Comparison of ENCODE assay signal across 12 cellular contexts in the genomic region with DNA sequence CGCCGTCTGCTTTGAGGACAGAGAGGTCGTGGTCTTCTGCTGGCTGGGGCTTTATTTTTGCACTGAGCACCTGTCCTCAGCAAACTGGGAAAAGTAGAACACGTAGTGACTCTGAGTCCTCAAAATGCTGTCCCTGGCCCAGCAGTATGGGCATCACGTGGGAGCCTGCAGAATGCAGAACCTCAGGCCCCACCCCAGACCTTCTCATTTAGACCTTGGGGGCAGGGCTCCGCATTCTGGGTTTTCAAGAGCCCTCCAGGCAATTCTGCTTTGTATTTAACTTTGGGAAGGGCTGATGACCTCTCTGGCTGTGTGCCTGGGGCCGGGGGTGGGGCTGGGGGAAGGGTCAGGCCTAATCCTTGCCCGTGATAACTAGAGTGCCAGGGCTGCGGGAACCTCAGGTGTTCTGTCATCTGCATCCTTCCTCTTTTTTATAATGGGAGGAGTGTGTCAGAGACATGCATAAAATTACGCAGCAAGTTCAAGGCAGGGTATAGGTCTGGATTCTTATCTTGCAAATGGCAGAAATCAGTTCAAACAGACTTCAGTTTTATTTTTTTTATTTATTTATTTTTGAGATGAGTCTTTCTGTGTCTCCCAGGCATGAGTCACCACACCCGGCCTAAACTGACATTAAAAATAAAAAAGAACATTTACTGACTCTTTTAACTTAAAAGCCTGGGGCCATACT. TPM values are rescaled to one million over a fixed set of nuclear protein-coding genes. Genes with fewer than 3 reads are reported as not detected.
DNase-seq lines count a peak whose midpoint lies in the region; ATAC-seq, FAIRE-seq and TF ChIP-seq lines count a peak whose summit lies in the region.
"Had no signal": no experiment of that assay in that cellular context is flagged by ENCODE, and none has a peak within 500 bp of the region (broad histone marks: within the 10 kb centered on the region; RNA-seq: fewer than 3 reads in every experiment).

No MANE protein-coding gene starts in this region.

- no peak overlapping the region for H3K18ac ChIP-seq in mesendoderm (ENCODE audit: low read length)

- H3K79me2 ChIP-seq in mesendoderm (ENCODE audit: control insufficient read depth, insufficient read depth, low read length) = peaks cover 41% of the 10 kb centered on the region

- no peak overlapping the region for H3K4me2 ChIP-seq in mesendoderm (ENCODE audit: low read length)

- no peak overlapping the region for H4K8ac ChIP-seq in mesendoderm (ENCODE audit: low read depth, low read length)

- peak overlapping the region; percentile 22 for H3K27ac ChIP-seq in mesendoderm (ENCODE audit: low read depth, low read length)

- H3K36me3 ChIP-seq in mesendoderm (ENCODE audit: control insufficient read depth, insufficient read depth, low read length) = no peaks in the 10 kb centered on the region

- in situ Hi-C loops in Caki2 (cut with HindIII; ENCODE audit: low pct_unique_long_range_greater_than_20kb, low sequenced_read_pairs) = no loop called here

- no CpG with 5 or more reads among the region's 11 CpGs for WGBS in mesendoderm (ENCODE audit: extremely low coverage, insufficient coverage, low lambda C conversion rate)

- H3K4ac ChIP-seq in mesendoderm (ENCODE audit: low read depth, low read length) = no peak overlapping the region

- H3K27ac Mint-ChIP-seq in IgD-negative memory B cell = peak overlapping the region; percentile 59 to 79 (median 71)
- H3K27ac Mint-ChIP-seq: natural killer cell, type B pancreatic cell had no signal

- TF ChIP-seq POLR2A in GM12891 (IDR thresholded peaks at IDR 0.05; ENCODE audit: low read depth, low read length) = no peak

- peaks cover 17 to 25% (median 22%) of the 10 kb centered on the region in 3 donors for H3K4me1 Mint-ChIP-seq in IgD-negative memory B cell

- no peak overlapping the region for H4K5ac ChIP-seq in mesendoderm (ENCODE audit: low read length)

- H3K79me1 ChIP-seq in mesendoderm (ENCODE audit: low read length) = peaks cover 29% of the 10 kb centered on the region

- H3K27me3 Mint-ChIP-seq in IgD-negative memory B cell = no peaks in the 10 kb centered on the region
- H3K27me3 Mint-ChIP-seq: type B pancreatic cell had no signal

- no peak overlapping the region for H2BK120ac ChIP-seq in mesendoderm (ENCODE audit: low read depth, low read length)

- H2AK5ac ChIP-seq in mesendoderm (ENCODE audit: low read length) = no peak overlapping the region

- no peak overlapping the region for H3K4me3 ChIP-seq in mesendoderm (ENCODE audit: low read length)

- no peak for FAIRE-seq in GM12891 (lab: Jason Lieb, UNC)

- no peak overlapping the region for H3K23ac ChIP-seq in mesendoderm (ENCODE audit: low read length)

- intact Hi-C loops in posterior vena cava (cut with DNase I) = no loop called here

- H3K27me3 ChIP-seq in mesendoderm (ENCODE audit: insufficient read depth, low read length, poor library complexity) = no peaks in the 10 kb centered on the region

- DNase-seq in Caki2 (ENCODE audit: low read depth) (peak; percentile 69), amniotic epithelial cell (ENCODE audit: low read depth) (peak; percentile 35), mesendoderm (peak; percentile 92), GF-D8 (lab: John Stamatoyannopoulos, UW) (no peak), GM12891 (ENCODE audit: insufficient read length, low spot score) (no peak), posterior vena cava (ENCODE audit: low spot score) (no peak)
- DNase-seq: activated CD4-positive, alpha-beta T cell treated with anti-CD3 and anti-CD28 coated beads for 4 hours; natural killer cell; stimulated activated CD4-positive, alpha-beta T cell treated with anti-CD3 and anti-CD28 coated beads, Interleukin-2, amount 100 ng/mL, for 48 hours had no signal

- no peaks in the 10 kb centered on the region for H3K36me3 Mint-ChIP-seq in IgD-negative memory B cell
- H3K36me3 Mint-ChIP-seq: natural killer cell had no signal

- H2BK5ac ChIP-seq in mesendoderm (ENCODE audit: low read length) = no peak overlapping the region

- peak overlapping the region in 2 of 4 donors; percentile 45 to 68 for H3K4me3 Mint-ChIP-seq in IgD-negative memory B cell
- H3K4me3 Mint-ChIP-seq: natural killer cell had no signal

- no peak overlapping the region for H3K9ac ChIP-seq in mesendoderm (ENCODE audit: low read length)

- no peak for ATAC-seq in HG03175 (IDR thresholded peaks at IDR 0.05; ENCODE audit: unreplicated experiment)
- ATAC-seq: natural killer cell had no signal

- peaks cover 3% of the 10 kb centered on the region for H3K4me1 ChIP-seq in mesendoderm (ENCODE audit: control insufficient read depth, low read depth, low read length)

- H3K56ac ChIP-seq in mesendoderm (ENCODE audit: low read length) = no peak overlapping the region

- no peak overlapping the region for H2BK15ac ChIP-seq in mesendoderm (replicated peaks; ENCODE audit: low read depth)

- no peaks in the 10 kb centered on the region for H3K9me3 Mint-ChIP-seq in IgD-negative memory B cell
- H3K9me3 Mint-ChIP-seq: natural killer cell, type B pancreatic cell had no signal

TF ChIP-seq in GM12891, 5 proteins besides CTCF, POLR2A, EP300 and RAD21:
- TF ChIP-seq POU2F2 (IDR thresholded peaks at IDR 0.05; ENCODE audit: low read depth, low read length) (no peak), TAF1 (IDR thresholded peaks at IDR 0.05; ENCODE audit: low read depth, low read length) (no peak)

RNA-seq across cellular contexts. Expression of gene SLC6A6, which starts 11.1 kb away (rescaled TPM):
- 62.5 and 65.5 TPM in 2 replicates for total RNA-seq in Caki2 (2014; rRNA removed; shearing (Covaris generic); ENCODE audit: low replicate concordance)
- polyA plus RNA-seq in IgD-negative memory B cell = 7.6 TPM
- polyA plus RNA-seq in mesendoderm (2013, experiment 1 of 2) = 50.8 TPM
- polyA plus RNA-seq in mesendoderm (2013, experiment 2 of 2) = 51.5 TPM
- polyA plus RNA-seq in GM12891 (2012; ENCODE audit: low read depth, missing spikeins) = 10.0 TPM
- total RNA-seq in posterior vena cava = 10 to 100 TPM; 13.3 to 23.6 TPM

Comparison
In these comparisons a context has a peak if more than half of its experiments do, and no peak if none do; other contexts are left out.
1. DNase-seq: peak in Caki2 (single experiment), amniotic epithelial cell (single experiment) and mesendoderm (single experiment); none in GF-D8 (single experiment), GM12891 (single experiment) and posterior vena cava (single experiment).